17 cellular contexts compared by ENCODE assay signal in the genomic region with DNA sequence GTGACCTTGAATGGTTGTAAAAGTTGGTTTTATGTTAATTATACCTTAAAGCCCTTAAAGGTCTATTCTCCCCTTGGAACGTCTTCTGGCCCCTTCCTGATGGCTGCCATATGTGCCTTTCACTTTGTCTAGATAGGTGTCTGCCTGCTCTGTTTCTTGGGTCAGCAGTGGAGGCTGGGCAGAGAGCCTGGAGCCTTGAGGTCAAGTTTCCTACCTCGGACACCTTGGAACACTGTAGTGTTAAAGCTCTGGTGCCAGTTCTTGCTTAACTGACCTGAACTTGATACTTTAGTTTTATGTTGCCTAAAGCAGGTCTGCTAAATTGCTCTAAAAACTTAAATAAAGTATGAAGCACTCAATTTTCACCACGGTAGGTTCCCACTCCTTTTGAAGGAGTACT.
DNase-seq lines count a peak whose midpoint lies in the region; ATAC-seq and TF ChIP-seq lines count a peak whose summit lies in the region.
"Had no signal": no experiment of that assay in that cellular context is flagged by ENCODE, and none has a peak within 500 bp of the region (broad histone marks: within the 10 kb centered on the region; RNA-seq: fewer than 3 reads in every experiment).

No MANE protein-coding gene starts in this region.

- H3K9me3 Mint-ChIP-seq in activated T-helper 17 cell treated with anti-CD3 and anti-CD28 coated beads, Interleukin-2, amount 50 U/mL, for 72 hours, result peaks cover 4% of the 10 kb centered on the region
- H3K9me3 Mint-ChIP-seq in naive thymus-derived CD4-positive, alpha-beta T cell, result peaks cover 0 to 13% (median 4%) of the 10 kb centered on the region in 11 donors
- peaks cover 5% of the 10 kb centered on the region for H3K9me3 Mint-ChIP-seq in activated T-cell treated with anti-CD3 and anti-CD28 coated beads, Interleukin-2, amount 50 U/mL, for 4 hours

- H3K4me1 Mint-ChIP-seq in activated T-helper 17 cell treated with anti-CD3 and anti-CD28 coated beads, Interleukin-2, amount 50 U/mL, for 72 hours, result peaks cover 48% of the 10 kb centered on the region
- H3K4me1 Mint-ChIP-seq in naive thymus-derived CD4-positive, alpha-beta T cell, result peaks cover 43 to 88% (median 78%) of the 10 kb centered on the region in 7 donors
- peaks cover 74% of the 10 kb centered on the region for H3K4me1 Mint-ChIP-seq in activated T-cell treated with anti-CD3 and anti-CD28 coated beads, Interleukin-2, amount 50 U/mL, for 4 hours (ENCODE audit: low read depth)

- H3K9me3 ChIP-seq in left ventricle myocardium inferior (replicated peaks), result no peaks in the 10 kb centered on the region
- no peaks in the 10 kb centered on the region for H3K9me3 ChIP-seq in naive thymus-derived CD4-positive, alpha-beta T cell (ENCODE audit: control insufficient read depth in 2 of 3, low read length in 3 of 3)
- H3K9me3 ChIP-seq: sigmoid colon had no signal

- H3K27ac ChIP-seq in left ventricle myocardium inferior (replicated peaks), result peak overlapping the region; percentile 60
- H3K27ac ChIP-seq in naive thymus-derived CD4-positive, alpha-beta T cell (ENCODE audit: low read depth, low read length), result peak overlapping the region; percentile 71
- H3K27ac ChIP-seq: GM23248, sigmoid colon had no signal

- peaks cover 66% of the 10 kb centered on the region for H3K36me3 Mint-ChIP-seq in activated T-helper 17 cell treated with anti-CD3 and anti-CD28 coated beads, Interleukin-2, amount 50 U/mL, for 72 hours (ENCODE audit: low read depth)
- peaks cover 13 to 45% (median 42%) of the 10 kb centered on the region in 5 donors for H3K36me3 Mint-ChIP-seq in naive thymus-derived CD4-positive, alpha-beta T cell
- H3K36me3 Mint-ChIP-seq in activated T-cell treated with anti-CD3 and anti-CD28 coated beads, Interleukin-2, amount 50 U/mL, for 4 hours (ENCODE audit: insufficient read depth), result peaks cover 32% of the 10 kb centered on the region

- H3K36me3 ChIP-seq in left ventricle myocardium inferior, result no peaks in the 10 kb centered on the region
- peaks cover 0 to 5% (median 0%) of the 10 kb centered on the region in 3 experiments for H3K36me3 ChIP-seq in naive thymus-derived CD4-positive, alpha-beta T cell (ENCODE audit: control insufficient read depth in 2 of 3, insufficient read depth in 3 of 3, low read length in 3 of 3)
- H3K36me3 ChIP-seq: sigmoid colon had no signal

- intact Hi-C loops in left ventricle myocardium inferior (cut with micrococcal nuclease), result no loop called here
- intact Hi-C loops in left ventricle myocardium superior (cut with micrococcal nuclease), result no loop called here
- intact Hi-C loops in naive thymus-derived CD4-positive, alpha-beta T cell (cut with micrococcal nuclease), result no loop called here

- H3K4me1 ChIP-seq in left ventricle myocardium inferior, result peaks cover 29% of the 10 kb centered on the region
- H3K4me1 ChIP-seq in naive thymus-derived CD4-positive, alpha-beta T cell (ENCODE audit: control insufficient read depth in 2 of 2, insufficient read depth in 2 of 2, low read length in 2 of 2), result peaks cover 59 to 71% of the 10 kb centered on the region in 2 donors

- DNase-seq in left ventricle myocardium inferior (no peak), left ventricle myocardium superior (no peak), GM19238 (ENCODE audit: insufficient read length, low spot score) (no peak)
- no peak for DNase-seq in naive thymus-derived CD4-positive, alpha-beta T cell
- DNase-seq in activated T-cell treated with anti-CD3 and anti-CD28 coated beads, Interleukin-2, amount 50 U/mL, for 4 hours, result no peak
- DNase-seq: caudate nucleus; DMS153; foreskin fibroblast; GM23248; MV-4-11; sigmoid colon; stimulated activated CD4-positive, alpha-beta T cell treated with anti-CD3 and anti-CD28 coated beads, Interleukin-4, amount 100 ng/mL, for 1 hour had no signal

- peak overlapping the region; percentile 79 for H3K27ac Mint-ChIP-seq in activated T-helper 17 cell treated with anti-CD3 and anti-CD28 coated beads, Interleukin-2, amount 50 U/mL, for 72 hours
- H3K27ac Mint-ChIP-seq in naive thymus-derived CD4-positive, alpha-beta T cell, result peak overlapping the region; percentile 89 to 98 (median 93)

- POLR2A ChIA-PET in naive thymus-derived CD4-positive, alpha-beta T cell (lab: Charles Lee), result interaction anchor here (0.7 to 2.9 kb wide), 10 partner anchors 9 to 85 kb away, joined by 3 to 29 read pairs (median 8); a partner anchor contains a TSS

- no peak overlapping the region for H3K4me3 ChIP-seq in left ventricle myocardium inferior
- no peak overlapping the region for H3K4me3 ChIP-seq in naive thymus-derived CD4-positive, alpha-beta T cell (ENCODE audit: low read length)
- H3K4me3 ChIP-seq: GM23248, lung, sigmoid colon had no signal

- peak overlapping the region; percentile 65 for H3K4me3 Mint-ChIP-seq in activated T-helper 17 cell treated with anti-CD3 and anti-CD28 coated beads, Interleukin-2, amount 50 U/mL, for 72 hours
- H3K4me3 Mint-ChIP-seq in naive thymus-derived CD4-positive, alpha-beta T cell, result peak overlapping the region in 9 of 10 donors; percentile 21 to 82 (median 51)
- no peak overlapping the region for H3K4me3 Mint-ChIP-seq in activated T-cell treated with anti-CD3 and anti-CD28 coated beads, Interleukin-2, amount 50 U/mL, for 4 hours

- H3K27me3 Mint-ChIP-seq in activated T-helper 17 cell treated with anti-CD3 and anti-CD28 coated beads, Interleukin-2, amount 50 U/mL, for 72 hours, result no peaks in the 10 kb centered on the region
- H3K27me3 Mint-ChIP-seq in naive thymus-derived CD4-positive, alpha-beta T cell, result no peaks in the 10 kb centered on the region
- H3K27me3 Mint-ChIP-seq in activated T-cell treated with anti-CD3 and anti-CD28 coated beads, Interleukin-2, amount 50 U/mL, for 4 hours (ENCODE audit: low read depth), result no peaks in the 10 kb centered on the region

- CTCF ChIA-PET in naive thymus-derived CD4-positive, alpha-beta T cell (lab: Charles Lee), result interaction anchor here (1.8 kb wide), 1 partner anchor 87 kb away, joined by 4 read pairs; a partner anchor contains a TSS

- ATAC-seq in left ventricle myocardium superior, result no peak
- no peak for ATAC-seq in activated T-helper 17 cell treated with anti-CD3 and anti-CD28 coated beads, Interleukin-2, amount 50 U/mL, for 72 hours (replicated peaks)
- ATAC-seq in naive thymus-derived CD4-positive, alpha-beta T cell, result no peak
- ATAC-seq in activated T-cell treated with anti-CD3 and anti-CD28 coated beads, Interleukin-2, amount 50 U/mL, for 4 hours, result no peak
- no peak for ATAC-seq in HG02970 (IDR thresholded peaks at IDR 0.05; ENCODE audit: low FRiP score, unreplicated experiment)
- ATAC-seq in GM18861 (IDR thresholded peaks at IDR 0.05; ENCODE audit: unreplicated experiment), result no peak
- ATAC-seq: Right ventricle myocardium inferior had no signal

- no peak for TF ChIP-seq CTCF in left ventricle myocardium inferior (IDR thresholded peaks at IDR 0.05; ENCODE audit: borderline replicate concordance)

- no peaks in the 10 kb centered on the region for H3K27me3 ChIP-seq in left ventricle myocardium inferior (ENCODE audit: low read depth)
- no peaks in the 10 kb centered on the region for H3K27me3 ChIP-seq in naive thymus-derived CD4-positive, alpha-beta T cell (ENCODE audit: control insufficient read depth in 2 of 2, insufficient read depth in 2 of 2, low read length in 2 of 2)
- H3K27me3 ChIP-seq: sigmoid colon had no signal
